ENCODE assay signal across 14 cellular contexts in genomic region chr9:134663084-134663483, GRCh38. TPM values are rescaled to one million over a fixed set of nuclear protein-coding genes. Genes with fewer than 3 reads are reported as not detected.
DNase-seq lines count a peak whose midpoint lies in the region; ATAC-seq, FAIRE-seq and TF ChIP-seq lines count a peak whose summit lies in the region.
"Had no signal": no experiment of that assay in that cellular context is flagged by ENCODE, and none has a peak within 500 bp of the region (broad histone marks: within the 10 kb centered on the region; RNA-seq: fewer than 3 reads in every experiment).

No MANE protein-coding gene starts in this region.

- POLR2A ChIA-PET in WTC11 (lab: Charles Lee) = no interaction called here

- TF ChIP-seq CTCF in fibroblast of lung (conservative IDR thresholded peaks at IDR 0.05 in 1 of 2, IDR thresholded peaks at IDR 0.05 in 1 of 2; ENCODE audit: low read depth in 1 of 2, low read length in 2 of 2) = no peak
- no peak for TF ChIP-seq CTCF in parathyroid adenoma (IDR thresholded peaks at IDR 0.05)
- TF ChIP-seq CTCF in vagina (IDR thresholded peaks at IDR 0.05) = no peak
- no peak for TF ChIP-seq CTCF in WTC11 (IDR thresholded peaks at IDR 0.05)

- intact Hi-C loops in Right ventricle myocardium superior (cut with DNase I) (no loop called here), left cardiac atrium (cut with DNase I) (no loop called here), vagina (cut with DNase I) (no loop called here)

- peaks cover 63% of the 10 kb centered on the region for H3K79me2 ChIP-seq in fibroblast of lung (ENCODE audit: control insufficient read depth, insufficient read depth, low read length)
- H3K79me2 ChIP-seq in parathyroid adenoma = peaks cover 2% of the 10 kb centered on the region

- peaks cover 6% of the 10 kb centered on the region for H3K4me1 Mint-ChIP-seq in WTC11

- H3K27ac ChIP-seq in fibroblast of lung (ENCODE audit: insufficient read depth, low read length) (peak overlapping the region; percentile 93), parathyroid adenoma (peak overlapping the region; percentile 95), vagina (peak overlapping the region; percentile 80)
- H3K27ac ChIP-seq: thyroid gland had no signal

- H3K4me2 ChIP-seq in fibroblast of lung (ENCODE audit: extremely low read depth, insufficient read depth, low read length) = peak overlapping the region; percentile 75
- no peak overlapping the region for H3K4me2 ChIP-seq in parathyroid adenoma (ENCODE audit: low read length)

- peaks cover 16% of the 10 kb centered on the region for H3K36me3 Mint-ChIP-seq in WTC11

- H3K9me3 Mint-ChIP-seq in WTC11 = peaks cover 11% of the 10 kb centered on the region

- no peaks in the 10 kb centered on the region for H3K9me3 ChIP-seq in fibroblast of lung (ENCODE audit: control insufficient read depth, insufficient read depth, low read depth, low read length)
- no peaks in the 10 kb centered on the region for H3K9me3 ChIP-seq in parathyroid adenoma (ENCODE audit: control insufficient read depth, low read length)
- H3K9me3 ChIP-seq in vagina = no peaks in the 10 kb centered on the region
- H3K9me3 ChIP-seq: gastrocnemius medialis, thyroid gland had no signal

- peak overlapping the region; percentile 18 for H3K9ac ChIP-seq in fibroblast of lung (ENCODE audit: insufficient read depth, low read length)
- no peak overlapping the region for H3K9ac ChIP-seq in parathyroid adenoma

- CTCF ChIA-PET in WTC11 (lab: Charles Lee) = interaction anchor here (1.0 to 1.1 kb wide), 3 partner anchors 22 to 115 kb away, joined by 3 to 4 read pairs (median 3); no protein-coding TSS in a partner anchor

- peak; percentile 25 for DNase-seq in Right ventricle myocardium superior
- no peak for DNase-seq in left cardiac atrium
- DNase-seq in fibroblast of lung (ENCODE audit: low read depth in 2 of 2) = no peak
- DNase-seq in vagina (ENCODE audit: extremely low spot score in 2 of 2) = no peak
- no peak for DNase-seq in WTC11 (ENCODE audit: low spot score)
- DNase-seq in HTR-8/SVneo (ENCODE audit: insufficient read length, low spot score) = no peak
- DNase-seq: activated CD4-positive, alpha-beta T cell treated with anti-CD3 and anti-CD28 coated beads, Interleukin-2, amount 50 U/mL, for 4 hours; activated naive CD8-positive, alpha-beta T cell treated with anti-CD3 and anti-CD28 coated beads, Interleukin-2, amount 50 U/mL, for 24 hours; activated T-cell treated with anti-CD3 and anti-CD28 coated beads, Interleukin-2, amount 50 U/mL, for 4 hours; gastrocnemius medialis; PC-3; thyroid gland had no signal

- ATAC-seq in Right ventricle myocardium superior (ENCODE audit: poor library complexity) (no peak), left cardiac atrium (no peak), GM18511 (IDR thresholded peaks at IDR 0.05; ENCODE audit: unreplicated experiment) (no peak), WTC11 (no peak)
- ATAC-seq: activated naive CD8-positive, alpha-beta T cell treated with anti-CD3 and anti-CD28 coated beads, Interleukin-2, amount 50 U/mL, for 24 hours; activated T-cell treated with anti-CD3 and anti-CD28 coated beads, Interleukin-2, amount 50 U/mL, for 4 hours; PC-3 had no signal

- H3K4me3 ChIP-seq in fibroblast of lung (replicated peaks in 1 of 4; ENCODE audit: control extremely low read depth in 1 of 4, insufficient read depth in 1 of 4, low read depth in 3 of 4, low read length in 4 of 4) = no peak overlapping the region
- no peak overlapping the region for H3K4me3 ChIP-seq in parathyroid adenoma (ENCODE audit: low read depth, low read length)
- H3K4me3 ChIP-seq in vagina = no peak overlapping the region
- H3K4me3 ChIP-seq: gastrocnemius medialis, thyroid gland had no signal

- TF ChIP-seq POLR2A in vagina (IDR thresholded peaks at IDR 0.05) = no peak

- H2AFZ ChIP-seq in fibroblast of lung (ENCODE audit: low read length) (no peak overlapping the region), parathyroid adenoma (peak overlapping the region; percentile 57)

- H3K27me3 Mint-ChIP-seq in WTC11 (ENCODE audit: low read depth) = no peaks in the 10 kb centered on the region; the same call in 1 of the 2 replicates

- H3K27me3 ChIP-seq in fibroblast of lung (ENCODE audit: control insufficient read depth, insufficient read depth, low read length) = no peaks in the 10 kb centered on the region
- no peaks in the 10 kb centered on the region for H3K27me3 ChIP-seq in parathyroid adenoma (ENCODE audit: control insufficient read depth, insufficient read depth, low read length)
- no peaks in the 10 kb centered on the region for H3K27me3 ChIP-seq in vagina
- H3K27me3 ChIP-seq: thyroid gland had no signal

- H3K36me3 ChIP-seq in fibroblast of lung (ENCODE audit: control insufficient read depth, insufficient read depth, low read length) (peaks cover 3% of the 10 kb centered on the region), parathyroid adenoma (ENCODE audit: control insufficient read depth, insufficient read depth, low read length) (no peaks in the 10 kb centered on the region), vagina (no peaks in the 10 kb centered on the region)
- H3K36me3 ChIP-seq: gastrocnemius medialis, thyroid gland had no signal

- FAIRE-seq in HTR-8/SVneo (lab: Jason Lieb, UNC) = no peak

- no peak overlapping the region for H3K27ac Mint-ChIP-seq in WTC11
- H3K27ac Mint-ChIP-seq: activated naive CD8-positive, alpha-beta T cell treated with anti-CD3 and anti-CD28 coated beads, Interleukin-2, amount 50 U/mL, for 24 hours had no signal

- H3K4me3 Mint-ChIP-seq in WTC11 = no peak overlapping the region
- H3K4me3 Mint-ChIP-seq: activated naive CD8-positive, alpha-beta T cell treated with anti-CD3 and anti-CD28 coated beads, Interleukin-2, amount 50 U/mL, for 24 hours; activated T-cell treated with anti-CD3 and anti-CD28 coated beads, Interleukin-2, amount 50 U/mL, for 4 hours had no signal

- H3K4me1 ChIP-seq in fibroblast of lung (ENCODE audit: control insufficient read depth, extremely low read depth, insufficient read depth, low read length) = peaks cover 42% of the 10 kb centered on the region
- peaks cover 37% of the 10 kb centered on the region for H3K4me1 ChIP-seq in parathyroid adenoma
- peaks cover 72% of the 10 kb centered on the region for H3K4me1 ChIP-seq in vagina
- H3K4me1 ChIP-seq: gastrocnemius medialis had no signal

- H4K20me1 ChIP-seq in fibroblast of lung (ENCODE audit: control insufficient read depth, extremely low read depth, insufficient read depth, low read length) = peaks cover 3% of the 10 kb centered on the region

TF ChIP-seq in WTC11, 78 proteins besides CTCF, POLR2A, EP300 and RAD21:
- TF ChIP-seq TEAD1 (CRISPR knock-in tag; IDR thresholded peaks at IDR 0.05) = no peak
- TF ChIP-seq MYBL2 (CRISPR knock-in tag; IDR thresholded peaks at IDR 0.05) = no peak
- TF ChIP-seq, protein P1, sequence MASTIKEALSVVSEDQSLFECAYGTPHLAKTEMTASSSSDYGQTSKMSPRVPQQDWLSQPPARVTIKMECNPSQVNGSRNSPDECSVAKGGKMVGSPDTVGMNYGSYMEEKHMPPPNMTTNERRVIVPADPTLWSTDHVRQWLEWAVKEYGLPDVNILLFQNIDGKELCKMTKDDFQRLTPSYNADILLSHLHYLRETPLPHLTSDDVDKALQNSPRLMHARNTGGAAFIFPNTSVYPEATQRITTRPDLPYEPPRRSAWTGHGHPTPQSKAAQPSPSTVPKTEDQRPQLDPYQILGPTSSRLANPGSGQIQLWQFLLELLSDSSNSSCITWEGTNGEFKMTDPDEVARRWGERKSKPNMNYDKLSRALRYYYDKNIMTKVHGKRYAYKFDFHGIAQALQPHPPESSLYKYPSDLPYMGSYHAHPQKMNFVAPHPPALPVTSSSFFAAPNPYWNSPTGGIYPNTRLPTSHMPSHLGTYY (CRISPR knock-in tag; IDR thresholded peaks at IDR 0.05) = no peak
- no peak for TF ChIP-seq ZBTB43 (CRISPR knock-in tag; IDR thresholded peaks at IDR 0.05)
- TF ChIP-seq NFE2L1 (CRISPR knock-in tag; IDR thresholded peaks at IDR 0.05) = no peak
- no peak for TF ChIP-seq ZNF121 (CRISPR knock-in tag; IDR thresholded peaks at IDR 0.05)
- no peak for TF ChIP-seq ZNF281 (CRISPR knock-in tag; IDR thresholded peaks at IDR 0.05)

RNA-seq across cellular contexts. Expression of gene COL5A1, which starts 21.5 kb away (rescaled TPM):
- total RNA-seq in Right ventricle myocardium superior = 12.7 TPM
- total RNA-seq in left cardiac atrium = 10 to 100 TPM; 29.8 to 35.2 TPM
- total RNA-seq in fibroblast of lung = 63.7 and 72.8 TPM in 2 replicates
- polyA plus RNA-seq in fibroblast of lung = 83.9 and 109 TPM in 2 replicates
- polyA plus RNA-seq in fibroblast of lung (2012) = 164 and 250 TPM in 2 replicates
- polyA minus RNA-seq in fibroblast of lung (ENCODE audit: low replicate concordance) = 171 and 250 TPM in 2 replicates
- 36.6 TPM for total RNA-seq in vagina
- 13.5 to 17.7 TPM (median 16.4 TPM) in 3 replicates for total RNA-seq in WTC11 (2021)
